29 cellular contexts compared by ENCODE assay signal in the genomic region with DNA sequence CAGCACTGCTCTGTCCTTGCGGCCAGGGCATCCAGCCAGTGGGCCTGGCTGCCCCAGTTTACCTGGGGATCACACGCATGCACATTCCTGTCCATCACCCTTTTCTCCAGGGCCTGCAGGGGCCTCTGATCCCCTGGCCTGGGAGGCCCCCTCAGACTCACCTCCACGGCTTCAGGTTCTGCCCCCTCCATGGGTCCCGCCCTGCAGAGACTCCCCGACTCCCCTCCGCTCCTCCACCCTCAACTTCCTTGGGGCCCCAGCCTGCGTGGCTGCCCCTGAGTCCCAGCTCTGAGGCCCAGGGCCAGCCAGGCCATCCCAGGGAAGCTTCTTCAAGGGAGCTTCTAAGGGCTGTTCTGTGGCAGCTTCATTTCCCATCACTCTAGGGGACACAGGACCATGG.
"Had no signal": no experiment of that assay in that cellular context is flagged by ENCODE, and none has a peak within 500 bp of the region (broad histone marks: within the 10 kb centered on the region; RNA-seq: fewer than 3 reads in every experiment).

No MANE protein-coding gene starts in this region.

- H3K36me3 Mint-ChIP-seq: naive B cell; natural killer cell treated with Interleukin-12 subunit alpha and Interleukin-12 subunit beta and Interleukin-15 and Interleukin-18, amount 100 ng/mL, for 72 hours; neural progenitor cell; stimulated activated effector memory CD8-positive, alpha-beta T cell treated with anti-CD3 and anti-CD28 coated beads, Interleukin-12 subunit alpha, Interleukin-12 subunit beta, amount 100 ng/mL, for 72 hours; stimulated activated naive B cell treated with anti-CD40 and anti-IgM and Interleukin-4, amounts not matched to agents 10 μg/mL and 1 μg/mL and 100 μg/mL, for 72 hours; type B pancreatic cell had no signal

- H3K4me3 Mint-ChIP-seq: naive B cell; naive thymus-derived CD8-positive, alpha-beta T cell; natural killer cell treated with Interleukin-12 subunit alpha and Interleukin-12 subunit beta and Interleukin-15 and Interleukin-18, amount 100 ng/mL, for 72 hours; nephron progenitor cell; stimulated activated effector memory CD8-positive, alpha-beta T cell treated with anti-CD3 and anti-CD28 coated beads, Interleukin-12 subunit alpha, Interleukin-12 subunit beta, amount 100 ng/mL, for 72 hours; stimulated activated naive B cell treated with anti-CD40 and anti-IgM and Interleukin-4, amounts not matched to agents 10 μg/mL and 1 μg/mL and 100 μg/mL, for 72 hours; stimulated activated naive CD8-positive, alpha-beta T cell treated with anti-CD3 and anti-CD28 coated beads, Interleukin-15, Interleukin-2, amounts not matched to agents 100 ng/mL and 50 ng/mL, for 24 hours; type B pancreatic cell had no signal

- H3K4me2 ChIP-seq: neural progenitor cell had no signal

- DNase-seq: naive B cell; nephron progenitor cell; ovary; posterior cingulate gyrus; psoas muscle; right cardiac atrium; right lobe of liver; sigmoid colon; small intestine; spleen; stimulated activated CD4-positive, alpha-beta T cell treated with anti-CD3 and anti-CD28 coated beads, Interleukin-15, amount 100 ng/mL, for 24 hours; stimulated activated CD4-positive, alpha-beta T cell treated with anti-CD3 and anti-CD28 coated beads, Interleukin-2, amount 100 ng/mL, for 24 hours; stimulated activated CD4-positive, alpha-beta T cell treated with anti-CD3 and anti-CD28 coated beads, Interleukin-2, amount 100 ng/mL, for 48 hours; stimulated activated CD4-positive, alpha-beta T cell treated with anti-CD3 and anti-CD28 coated beads, Interleukin-4, amount 100 ng/mL, for 24 hours; stimulated activated naive B cell treated with anti-CD40 and anti-IgM and Interleukin-4, amounts not matched to agents 10 μg/mL and 1 μg/mL and 100 μg/mL, for 72 hours; stimulated activated naive CD4-positive, alpha-beta T cell treated with Interleukin-2 at 50 U/mL for 16 hours; stomach; transverse colon had no signal

- H3K27ac ChIP-seq: neural progenitor cell, neutrophil, ovary, parathyroid adenoma, psoas muscle, right lobe of liver, sigmoid colon, spleen, stomach, tibial artery, transverse colon, vagina had no signal

- H3K27me3 Mint-ChIP-seq: stimulated activated naive CD8-positive, alpha-beta T cell treated with anti-CD3 and anti-CD28 coated beads, Interleukin-15, Interleukin-2, amounts not matched to agents 100 ng/mL and 50 ng/mL, for 24 hours had no signal

- H3K79me2 ChIP-seq: parathyroid adenoma had no signal

- H3K27ac Mint-ChIP-seq: naive B cell; naive thymus-derived CD8-positive, alpha-beta T cell; natural killer cell treated with Interleukin-12 subunit alpha and Interleukin-12 subunit beta and Interleukin-15 and Interleukin-18, amount 100 ng/mL, for 72 hours; nephron progenitor cell; neural progenitor cell; progenitor cell of endocrine pancreas; stimulated activated effector memory CD8-positive, alpha-beta T cell treated with anti-CD3 and anti-CD28 coated beads, Interleukin-12 subunit alpha, Interleukin-12 subunit beta, amount 100 ng/mL, for 72 hours; stimulated activated naive B cell treated with anti-CD40 and anti-IgM and Interleukin-4, amounts not matched to agents 10 μg/mL and 1 μg/mL and 100 μg/mL, for 72 hours; stimulated activated naive CD8-positive, alpha-beta T cell treated with anti-CD3 and anti-CD28 coated beads, Interleukin-15, Interleukin-2, amounts not matched to agents 100 ng/mL and 50 ng/mL, for 24 hours; type B pancreatic cell had no signal

- H3K4me1 ChIP-seq: neural progenitor cell, parathyroid adenoma, psoas muscle, right lobe of liver, sigmoid colon, spleen, stomach, tibial artery, transverse colon, vagina had no signal

- H2AFZ ChIP-seq: neural progenitor cell, parathyroid adenoma had no signal

- ATAC-seq: naive thymus-derived CD8-positive, alpha-beta T cell; psoas muscle; right cardiac atrium; stimulated activated effector memory CD8-positive, alpha-beta T cell treated with anti-CD3 and anti-CD28 coated beads, Interleukin-12 subunit alpha, Interleukin-12 subunit beta, amount 100 ng/mL, for 72 hours; stimulated activated naive B cell treated with anti-CD40 and anti-IgM and Interleukin-4, amounts not matched to agents 10 μg/mL and 1 μg/mL and 100 μg/mL, for 72 hours had no signal

- H3K9ac ChIP-seq: neural progenitor cell, parathyroid adenoma had no signal

- H3K4me3 ChIP-seq: neural progenitor cell, ovary, psoas muscle, right lobe of liver, sigmoid colon, spleen, stomach, tibial artery, transverse colon, vagina had no signal

- H3K9me3 Mint-ChIP-seq: type B pancreatic cell had no signal

- H3K9me3 ChIP-seq: neutrophil, ovary, psoas muscle, right lobe of liver, sigmoid colon, stomach, tibial artery, vagina had no signal

- H3K4me1 Mint-ChIP-seq: naive B cell; nephron progenitor cell; stimulated activated effector memory CD8-positive, alpha-beta T cell treated with anti-CD3 and anti-CD28 coated beads, Interleukin-12 subunit alpha, Interleukin-12 subunit beta, amount 100 ng/mL, for 72 hours; stimulated activated naive B cell treated with anti-CD40 and anti-IgM and Interleukin-4, amounts not matched to agents 10 μg/mL and 1 μg/mL and 100 μg/mL, for 72 hours had no signal

- H3K36me3 ChIP-seq: neural progenitor cell, neutrophil, ovary, right lobe of liver, sigmoid colon, spleen, stomach, tibial artery, transverse colon, vagina had no signal

- H3K27me3 ChIP-seq: neural progenitor cell, neutrophil, ovary, right lobe of liver, sigmoid colon, spleen, tibial artery, transverse colon, vagina had no signal
